8 cellular contexts compared by ENCODE assay signal in the genomic region with DNA sequence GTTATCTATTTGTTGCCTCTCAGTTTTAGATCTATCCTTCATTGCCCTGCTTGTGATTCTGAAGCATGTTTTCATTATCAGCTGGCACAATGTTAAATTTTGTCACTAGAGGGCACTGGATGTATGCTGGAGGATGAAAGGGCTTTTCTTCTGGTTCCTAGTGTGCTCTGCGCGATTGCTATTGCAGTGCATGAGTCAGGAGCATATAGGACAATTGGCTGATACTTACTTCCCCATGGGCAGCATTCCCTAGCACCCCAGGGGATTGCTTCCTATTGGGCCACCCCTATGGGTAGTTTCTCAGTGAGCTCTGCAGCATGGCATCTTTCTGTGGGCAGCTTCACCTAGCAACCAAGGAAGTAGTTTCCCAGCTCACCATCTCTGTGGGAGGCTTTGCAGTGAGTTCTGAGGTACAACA.
DNase-seq lines count a peak whose midpoint lies in the region; ATAC-seq and TF ChIP-seq lines count a peak whose summit lies in the region.

No MANE protein-coding gene starts in this region.

- no peak overlapping the region for H3K4me3 ChIP-seq in uterus

- no peak for TF ChIP-seq POLR2A in uterus (IDR thresholded peaks at IDR 0.05)

- no peaks in the 10 kb centered on the region for H3K9me3 ChIP-seq in uterus

- no peaks in the 10 kb centered on the region for H3K4me1 Mint-ChIP-seq in activated T-cell treated with anti-CD3 and anti-CD28 coated beads, Interleukin-2, amount 50 U/mL, for 4 hours (ENCODE audit: low read depth)
- H3K4me1 Mint-ChIP-seq in MCF 10A (ENCODE audit: insufficient read depth, unreplicated experiment) = no peaks in the 10 kb centered on the region

- no TSS peak for BruUV-seq in MCF 10A (replicated peaks; lab: Mats Ljungman, UMichigan)

- peaks cover 3% of the 10 kb centered on the region for H3K9me3 Mint-ChIP-seq in activated T-cell treated with anti-CD3 and anti-CD28 coated beads, Interleukin-2, amount 50 U/mL, for 4 hours
- no peaks in the 10 kb centered on the region for H3K9me3 Mint-ChIP-seq in MCF 10A (ENCODE audit: unreplicated experiment)

- DNase-seq in activated T-cell treated with anti-CD3 and anti-CD28 coated beads, Interleukin-2, amount 50 U/mL, for 4 hours = no peak
- DNase-seq in activated T-cell treated with anti-CD3 and anti-CD28 coated beads, Interleukin-2, amount 50 U/mL, for 1 hour = no peak
- DNase-seq in NCI-H82 (lab: John Stamatoyannopoulos, UW) (peak; percentile 71), MCF 10A (ENCODE audit: unreplicated experiment) (peak; percentile 71), kidney tubule cell (ENCODE audit: low spot score) (peak; percentile 76), uterus (no peak)

- H3K27me3 Mint-ChIP-seq in activated T-cell treated with anti-CD3 and anti-CD28 coated beads, Interleukin-2, amount 50 U/mL, for 4 hours (ENCODE audit: low read depth) = no peaks in the 10 kb centered on the region
- H3K27me3 Mint-ChIP-seq in MCF 10A (ENCODE audit: insufficient read depth, unreplicated experiment) = no peaks in the 10 kb centered on the region

- CTCF ChIA-PET in MCF 10A (lab: Yijun Ruan, JAX) = interaction anchor here (0.6 to 3.2 kb wide), 40 partner anchors 11 to 1898 kb away, joined by 3 to 16 read pairs (median 4); no protein-coding TSS in a partner anchor

- no peaks in the 10 kb centered on the region for H3K36me3 Mint-ChIP-seq in activated T-cell treated with anti-CD3 and anti-CD28 coated beads, Interleukin-2, amount 50 U/mL, for 4 hours (ENCODE audit: insufficient read depth)
- H3K36me3 Mint-ChIP-seq in MCF 10A (ENCODE audit: insufficient read depth, unreplicated experiment) = no peaks in the 10 kb centered on the region

- POLR2A ChIA-PET in MCF 10A (lab: Yijun Ruan, JAX) = no interaction called here

- no peak overlapping the region for H3K27ac ChIP-seq in uterus

- intact Hi-C loops in MCF 10A (cut with micrococcal nuclease) (loop anchor here (1.0 kb wide), 5 partner anchors 252 to 1106 kb away; partner anchors contain the start of gene HTR1E), uterus (cut with DNase I; ENCODE audit: low total_unique reads) (no loop called here)

- no peak overlapping the region for H3K4me3 Mint-ChIP-seq in activated T-cell treated with anti-CD3 and anti-CD28 coated beads, Interleukin-2, amount 50 U/mL, for 4 hours
- no peak overlapping the region for H3K4me3 Mint-ChIP-seq in MCF 10A (ENCODE audit: unreplicated experiment)

- H3K27ac Mint-ChIP-seq in MCF 10A (ENCODE audit: low read depth, unreplicated experiment) = no peak overlapping the region

- TF ChIP-seq CTCF in MCF 10A (IDR thresholded peaks at IDR 0.05; ENCODE audit: unreplicated experiment) (peak; percentile 72), uterus (IDR thresholded peaks at IDR 0.05) (peak; percentile 31 to 66 (median 49))

- no peaks in the 10 kb centered on the region for H3K36me3 ChIP-seq in uterus

- no peaks in the 10 kb centered on the region for H3K27me3 ChIP-seq in uterus

- H3K4me1 ChIP-seq in uterus = no peaks in the 10 kb centered on the region

- ATAC-seq in activated T-cell treated with anti-CD3 and anti-CD28 coated beads, Interleukin-2, amount 50 U/mL, for 4 hours = peak; percentile 38 to 57
- ATAC-seq in GM21515 (IDR thresholded peaks at IDR 0.05; ENCODE audit: unreplicated experiment) (peak; percentile 92), HG03558 (IDR thresholded peaks at IDR 0.05; ENCODE audit: extremely low read depth, unreplicated experiment) (peak; percentile 90)

Comparison
In these comparisons a context has a peak if more than half of its experiments do, and no peak if none do; other contexts are left out.
1. DNase-seq: peak in NCI-H82 (single experiment), MCF 10A (single experiment) and kidney tubule cell (single experiment); none in activated T-cell treated with anti-CD3 and anti-CD28 coated beads, Interleukin-2, amount 50 U/mL, for 4 hours (single experiment), activated T-cell treated with anti-CD3 and anti-CD28 coated beads, Interleukin-2, amount 50 U/mL, for 1 hour (single experiment) and uterus (0 of 2).
2. Peak in every context shown above with its lines, with median percentiles within 50 percentile points of each other: ATAC-seq.